In genomic region chr1:154155282-154155681, GRCh38 we compare ENCODE assay signal across 8 cellular contexts. TPM values are rescaled to one million over a fixed set of nuclear protein-coding genes. Genes with fewer than 3 reads are reported as not detected.
DNase-seq lines count a peak whose midpoint lies in the region; ATAC-seq and TF ChIP-seq lines count a peak whose summit lies in the region.
"Had no signal": no experiment of that assay in that cellular context is flagged by ENCODE, and none has a peak within 500 bp of the region (broad histone marks: within the 10 kb centered on the region; RNA-seq: fewer than 3 reads in every experiment).

No MANE protein-coding gene starts in this region.

- no peak overlapping the region for H4K12ac ChIP-seq in trophoblast cell (ENCODE audit: low read depth, low read length)

- no peak overlapping the region for H2BK5ac ChIP-seq in trophoblast cell (ENCODE audit: low read depth, low read length, poor library complexity)

- no peaks in the 10 kb centered on the region for H3K79me1 ChIP-seq in trophoblast cell (ENCODE audit: low read length)

- H3K4me3 ChIP-seq in adrenal gland (no peak overlapping the region), right cardiac atrium (ENCODE audit: low read length) (no peak overlapping the region), spleen (no peak overlapping the region), trophoblast cell (ENCODE audit: low read depth, low read length) (no peak overlapping the region)

- no peak overlapping the region for H3K4me2 ChIP-seq in trophoblast cell (ENCODE audit: low read length)

- no peak for TF ChIP-seq POLR2A in adrenal gland (IDR thresholded peaks at IDR 0.05)
- no peak for TF ChIP-seq POLR2A in spleen (IDR thresholded peaks at IDR 0.05)

- no peak overlapping the region for H3K4ac ChIP-seq in trophoblast cell (ENCODE audit: low read depth, low read length)

- H3K36me3 Mint-ChIP-seq in HFFc6 (ENCODE audit: low read depth), result peaks cover 41% of the 10 kb centered on the region

- peaks cover 42% of the 10 kb centered on the region for H3K4me1 Mint-ChIP-seq in HFFc6 (ENCODE audit: low read depth)

- H4K8ac ChIP-seq in trophoblast cell (ENCODE audit: low read depth, low read length), result no peak overlapping the region

- no peak overlapping the region for H2BK12ac ChIP-seq in trophoblast cell (ENCODE audit: low read length)

- H3K18ac ChIP-seq in trophoblast cell (ENCODE audit: low read length), result no peak overlapping the region

- H3K27ac Mint-ChIP-seq in HFFc6, result peak overlapping the region; percentile 53; the same call in 1 of the 2 replicates

- no peak overlapping the region for H2AK5ac ChIP-seq in trophoblast cell (ENCODE audit: low read length)

- H3K36me3 ChIP-seq in adrenal gland (replicated peaks in 1 of 2) (peaks cover 0 to 27% of the 10 kb centered on the region in 2 donors), spleen (peaks cover 2 to 63% (median 48%) of the 10 kb centered on the region in 6 donors), trophoblast cell (ENCODE audit: control insufficient read depth in 1 of 2, insufficient read depth in 2 of 2, low read length in 2 of 2) (peaks cover 6 to 23% of the 10 kb centered on the region in 2 experiments)

- ATAC-seq in right cardiac atrium (peak; percentile 76 to 85), HG02759 (IDR thresholded peaks at IDR 0.05; ENCODE audit: unreplicated experiment) (no peak)

- H3K27ac ChIP-seq in adrenal gland (peak overlapping the region in 3 of 5 donors; percentile 5 to 81 (median 61)), right cardiac atrium (ENCODE audit: low read length) (peak overlapping the region; percentile 29), spleen (peak overlapping the region; percentile 37 to 82 (median 71)), trophoblast cell (ENCODE audit: low read depth, low read length) (no peak overlapping the region)

- no peak overlapping the region for H4K91ac ChIP-seq in trophoblast cell (ENCODE audit: low read depth, low read length)

- peaks cover 17 to 35% of the 10 kb centered on the region in 2 donors for H3K4me1 ChIP-seq in adrenal gland (replicated peaks in 1 of 2)
- H3K4me1 ChIP-seq in right cardiac atrium (ENCODE audit: control insufficient read depth, insufficient read depth, low read length), result peaks cover 4% of the 10 kb centered on the region
- H3K4me1 ChIP-seq in spleen, result peaks cover 21 to 70% (median 51%) of the 10 kb centered on the region in 6 donors
- H3K4me1 ChIP-seq in trophoblast cell (ENCODE audit: control insufficient read depth in 1 of 2, insufficient read depth in 2 of 2, low read length in 2 of 2), result no peaks in the 10 kb centered on the region

- no peak overlapping the region for H2AFZ ChIP-seq in trophoblast cell (ENCODE audit: insufficient read depth, low read length, poor library complexity)

- DNase-seq in HFFc6 (peak; percentile 16), adrenal gland (peak in 4 of 7 donors; percentile 29 to 69 (median 34)), right cardiac atrium (peak in 2 of 3 donors; percentile 33 to 81), spleen (no peak), 8988T (no peak), trophoblast cell (no peak)

- H3K9ac ChIP-seq in trophoblast cell (ENCODE audit: low read length), result no peak overlapping the region

- intact Hi-C loops in adrenal gland (cut with DNase I) (no loop called here), right cardiac atrium (cut with DNase I) (no loop called here), spleen (cut with DNase I; ENCODE audit: low total_unique reads) (no loop called here)

- no peak overlapping the region for H3K14ac ChIP-seq in trophoblast cell (ENCODE audit: low read length)

- H2BK120ac ChIP-seq in trophoblast cell (ENCODE audit: insufficient read depth, low read length, poor library complexity), result no peak overlapping the region

- TF ChIP-seq CTCF in HFFc6 (IDR thresholded peaks at IDR 0.05) (no peak), adrenal gland (IDR thresholded peaks at IDR 0.05) (no peak), spleen (IDR thresholded peaks at IDR 0.05 in 8 of 11, conservative IDR thresholded peaks at IDR 0.05 in 3 of 11) (no peak)

- no peak overlapping the region for H3K4me3 Mint-ChIP-seq in HFFc6

- whole genome bisulfite sequencing in adrenal gland, 4 donors, result 44 to 59% (median 52%) methylated on average over 9 of the region's 9 CpGs
- 17% methylated on average over 9 of the region's 9 CpGs for WGBS in right cardiac atrium
- WGBS in spleen, 5 donors, result 32 to 44% (median 34%) methylated on average over 9 of the region's 9 CpGs
- WGBS in trophoblast cell (ENCODE audit: extremely low coverage, insufficient coverage, insufficient read length), result 100% methylated on average over 2 of the region's 9 CpGs

- no peak overlapping the region for H3K23ac ChIP-seq in trophoblast cell (ENCODE audit: low read length)

- H3K9me3 ChIP-seq in adrenal gland (replicated peaks in 1 of 3) (no peaks in the 10 kb centered on the region), right cardiac atrium (ENCODE audit: control insufficient read depth, low read length) (no peaks in the 10 kb centered on the region), spleen (peaks cover 0 to 7% (median 0%) of the 10 kb centered on the region in 8 donors), trophoblast cell (ENCODE audit: insufficient read depth, low read depth, low read length) (no peaks in the 10 kb centered on the region)

- H3K27me3 ChIP-seq in adrenal gland (no peaks in the 10 kb centered on the region), right cardiac atrium (ENCODE audit: control insufficient read depth, insufficient read depth) (no peaks in the 10 kb centered on the region), spleen (replicated peaks in 1 of 7) (no peaks in the 10 kb centered on the region), trophoblast cell (ENCODE audit: insufficient read depth, low read length) (no peaks in the 10 kb centered on the region)

- H3K79me2 ChIP-seq in trophoblast cell (ENCODE audit: control insufficient read depth, insufficient read depth, low read length, poor library complexity), result no peaks in the 10 kb centered on the region

- H3K9me3 Mint-ChIP-seq in HFFc6, result no peaks in the 10 kb centered on the region

- H3K27me3 Mint-ChIP-seq in HFFc6 (ENCODE audit: insufficient read depth), result no peaks in the 10 kb centered on the region; the same call in 1 of the 2 replicates

RNA-seq across cellular contexts. Expression of gene NUP210L, which starts 0.4 kb away (rescaled TPM):
- not detected for total RNA-seq in HFFc6 (2021; fragmentation: NEBNext Ultra II Directional; extraction: Animal tissue kit (Norgen Biotek cat#: 25700))
- total RNA-seq in adrenal gland, result under 1 TPM in 3 of 8 donors, not detected in 5; 0.04 to 0.07 (median 0.07) TPM
- under 1 TPM in 1 of 3 donors, not detected in 2; 0.03 TPM for polyA plus RNA-seq in adrenal gland
- total RNA-seq in right cardiac atrium, result under 1 TPM; 0.09 to 0.88 (median 0.18) TPM
- polyA plus RNA-seq in right cardiac atrium, result not detected
- total RNA-seq in spleen, result under 1 TPM in 5 of 7 donors, not detected in 2; 0.06 to 0.34 (median 0.10) TPM
- polyA plus RNA-seq in spleen, result under 1 TPM in 1 of 3 donors, not detected in 2; 0.02 TPM
- polyA plus RNA-seq in trophoblast cell (2013), result 0.01 and 0.03 TPM in 2 replicates

RNA-seq across cellular contexts. Expression of gene TPM3, which starts 36.6 kb away (rescaled TPM):
- total RNA-seq in HFFc6 (2021; fragmentation: NEBNext Ultra II Directional; extraction: Animal tissue kit (Norgen Biotek cat#: 25700)), result 100 to 1,000 TPM; 503 to 809 (median 701) TPM
- total RNA-seq in adrenal gland (100 to 1,000 TPM; 246 to 350 (median 269) TPM), right cardiac atrium (100 to 1,000 TPM; 202 to 594 (median 262) TPM), spleen (100 to 1,000 TPM; 383 to 596 (median 456) TPM)
- polyA plus RNA-seq in adrenal gland (100 to 1,000 TPM; 104 to 465 (median 111) TPM), right cardiac atrium (391 TPM), spleen (100 to 1,000 TPM; 221 to 315 (median 240) TPM)
- 374 and 377 TPM in 2 replicates for polyA plus RNA-seq in trophoblast cell (2013)

RNA-seq across cellular contexts. Expression of gene CFAP141, which starts 50.9 kb away (rescaled TPM):
- not detected for total RNA-seq in HFFc6 (2021; fragmentation: NEBNext Ultra II Directional; extraction: Animal tissue kit (Norgen Biotek cat#: 25700))
- total RNA-seq in adrenal gland (not detected), right cardiac atrium (not detected), spleen (not detected)
- polyA plus RNA-seq in adrenal gland (under 1 TPM in 1 of 3 donors, not detected in 2; 0.51 TPM), right cardiac atrium (not detected), spleen (not detected)
- polyA plus RNA-seq in trophoblast cell (2013), result not detected in 2 replicates
- polyA plus RNA-seq: adipose tissue had no signal

Comparison
In these comparisons a context has a peak if more than half of its experiments do, and no peak if none do; other contexts are left out.
1. DNase-seq: peak in HFFc6 (single experiment), adrenal gland (4 of 7) and right cardiac atrium (2 of 3); none in spleen (single experiment), 8988T (single experiment) and trophoblast cell (0 of 2).